ENCODE assay signal across 23 cellular contexts in the genomic region with DNA sequence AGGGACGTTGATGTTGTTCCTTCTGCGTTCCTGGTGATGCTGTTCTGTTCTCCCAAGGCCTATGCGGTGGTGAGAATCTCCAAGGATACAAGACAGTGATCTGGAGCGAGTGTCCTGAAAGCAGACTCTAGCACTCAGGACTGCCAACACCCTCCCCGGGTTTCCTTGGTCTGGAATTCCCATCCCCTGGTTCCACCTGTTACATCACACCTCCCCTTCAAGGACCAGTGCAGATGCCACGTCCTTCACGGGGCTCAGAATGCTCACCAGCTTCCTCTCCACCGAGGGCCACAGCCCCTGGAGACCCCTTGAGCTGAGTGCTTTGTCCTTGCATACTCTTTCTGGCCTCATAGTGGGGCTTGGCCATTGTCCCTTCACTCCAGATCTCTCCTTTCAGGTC. TPM values are rescaled to one million over a fixed set of nuclear protein-coding genes. Genes with fewer than 3 reads are reported as not detected.
"Had no signal": no experiment of that assay in that cellular context is flagged by ENCODE, and none has a peak within 500 bp of the region (broad histone marks: within the 10 kb centered on the region; RNA-seq: fewer than 3 reads in every experiment).

No MANE protein-coding gene starts in this region.

- H3K9me3 ChIP-seq: prostate gland had no signal

- H3K27ac ChIP-seq: esophagus squamous epithelium, foreskin keratinocyte, parathyroid adenoma, prostate gland, right lobe of liver, thoracic aorta had no signal

- H3K9ac ChIP-seq: parathyroid adenoma had no signal

- H3K36me3 Mint-ChIP-seq: naive B cell had no signal

- H3K79me2 ChIP-seq: hepatocyte, parathyroid adenoma had no signal

- H3K4me1 ChIP-seq: foreskin keratinocyte, parathyroid adenoma, prostate gland, right lobe of liver had no signal

- H2AFZ ChIP-seq: hepatocyte, parathyroid adenoma had no signal

- H3K4me3 Mint-ChIP-seq: dendritic cell treated with granulocyte-macrophage colony-stimulating factor and Interleukin-4, amounts not matched to agents 40 ng/mL and 50 ng/mL, for 4 days; effector memory CD8-positive, alpha-beta T cell; naive B cell had no signal

- H3K27me3 ChIP-seq: esophagus squamous epithelium, foreskin keratinocyte, hepatocyte, right lobe of liver, stomach had no signal

- H3K36me3 ChIP-seq: esophagus squamous epithelium, prostate gland, right lobe of liver, stomach, thoracic aorta had no signal

- H3K27ac Mint-ChIP-seq: dendritic cell treated with granulocyte-macrophage colony-stimulating factor and Interleukin-4, amounts not matched to agents 40 ng/mL and 50 ng/mL, for 4 days; effector memory CD8-positive, alpha-beta T cell; naive B cell had no signal

- H3K4me2 ChIP-seq: hepatocyte had no signal

- FAIRE-seq: kidney had no signal

- DNase-seq: effector memory CD8-positive, alpha-beta T cell; esophagus squamous epithelium; foreskin keratinocyte; kidney; left colon; left ventricle myocardium superior; mesenchymal stem cell; midbrain; naive B cell; occipital lobe; retina; stimulated activated CD4-positive, alpha-beta T cell treated with anti-CD3 and anti-CD28 coated beads, Interleukin-2, amount 100 ng/mL, for 24 hours; stimulated activated CD4-positive, alpha-beta T cell treated with anti-CD3 and anti-CD28 coated beads, Interleukin-4, amount 100 ng/mL, for 4 hours; stimulated activated naive CD4-positive, alpha-beta T cell; stomach; substantia nigra had no signal

- H3K4me3 ChIP-seq: esophagus squamous epithelium, hepatocyte, lung, prostate gland, right lobe of liver, stomach, thoracic aorta had no signal

- ATAC-seq: effector memory CD8-positive, alpha-beta T cell; foreskin keratinocyte; left ventricle myocardium superior; right lobe of liver had no signal

- H3K4me1 Mint-ChIP-seq: naive B cell had no signal

RNA-seq across cellular contexts. Expression of a gene that starts 43.5 kb away (rescaled TPM):
- total RNA-seq: foreskin keratinocyte had no signal
- polyA plus RNA-seq: foreskin keratinocyte had no signal
